In genomic region chr3:194350726-194351071, GRCh38 we compare ENCODE assay signal across 22 cellular contexts. TPM values are rescaled to one million over a fixed set of nuclear protein-coding genes. Genes with fewer than 3 reads are reported as not detected.
A peak's percentile ranks its signal among the peaks of the same experiment; 100 is the strongest.
DNase-seq lines count a peak whose midpoint lies in the region; ATAC-seq, FAIRE-seq and TF ChIP-seq lines count a peak whose summit lies in the region.
"Had no signal": no experiment of that assay in that cellular context is flagged by ENCODE, and none has a peak within 500 bp of the region (broad histone marks: within the 10 kb centered on the region; RNA-seq: fewer than 3 reads in every experiment).

No MANE protein-coding gene starts in this region.

- H3K9ac ChIP-seq in BLaER1 treated with 17β-estradiol and CSF1 and Interleukin-3, amounts not matched to agents 10 nM and 100 nM = 0 out of 22 replicates have a peak overlapping the region, but pooled peaks of 2 of the 11 experiments have one; percentile 9 to 14
- no peak overlapping the region for H3K9ac ChIP-seq in IMR-90 (ENCODE audit: low read depth, low read length)
- no peak overlapping the region for H3K9ac ChIP-seq in K562 (ENCODE audit: insufficient read depth in 1 of 2, low read depth in 2 of 2, low read length in 2 of 2)
- H3K9ac ChIP-seq in mesendoderm (ENCODE audit: low read length) = no peak overlapping the region

- in situ Hi-C loops in IMR-90 (cut with MboI; ENCODE audit: low sequenced_read_pairs) = loop anchor here (5.0 kb wide), 1 partner anchor 42 kb away; no protein-coding TSS in a partner anchor
- in situ Hi-C loops in K562 (cut with MboI) = no loop called here

- no peaks in the 10 kb centered on the region for H3K9me3 ChIP-seq in BLaER1 treated with 17β-estradiol and CSF1 and Interleukin-3, amounts not matched to agents 10 nM and 100 nM (replicated peaks in 1 of 11)
- no peaks in the 10 kb centered on the region for H3K9me3 ChIP-seq in IMR-90 (ENCODE audit: control insufficient read depth, insufficient read depth, low read length)
- H3K9me3 ChIP-seq in K562 (replicated peaks; ENCODE audit: control insufficient read depth, insufficient read depth, low read depth, low read length) = no peaks in the 10 kb centered on the region
- H3K9me3 ChIP-seq: MG63 had no signal

- no peak overlapping the region for H2AK9ac ChIP-seq in IMR-90 (replicated peaks; ENCODE audit: low read depth, low read length, poor library complexity)

- no peak for FAIRE-seq in K562 (lab: Jason Lieb, UNC)
- FAIRE-seq: A204.1, GM12892 had no signal

- TF ChIP-seq RAD21 in IMR-90 (IDR thresholded peaks at IDR 0.05; ENCODE audit: low read length) (no peak), K562 (CRISPR knock-in tag; conservative IDR thresholded peaks at IDR 0.05 in 1 of 2, IDR thresholded peaks at IDR 0.05 in 1 of 2) (no peak)

- H3K4me2 ChIP-seq in BLaER1 treated with 17β-estradiol and CSF1 and Interleukin-3, amounts not matched to agents 10 nM and 100 nM = peak overlapping the region in 7 of 11 experiments; percentile 8 to 49 (median 30); a peak in 8 of 22 replicates
- H3K4me2 ChIP-seq in IMR-90 (ENCODE audit: low read depth, low read length) (no peak overlapping the region), K562 (ENCODE audit: insufficient read depth, low read length) (no peak overlapping the region), mesendoderm (ENCODE audit: low read length) (no peak overlapping the region)

- H3K79me1 ChIP-seq in IMR-90 (ENCODE audit: low read depth in 1 of 2, low read length in 2 of 2) (no peaks in the 10 kb centered on the region), mesendoderm (ENCODE audit: low read length) (no peaks in the 10 kb centered on the region)

- POLR2A ChIA-PET in IMR-90 (lab: Charles Lee; ENCODE audit: unreplicated experiment) = no interaction called here
- POLR2A ChIA-PET in K562 (lab: Yijun Ruan, JAX) = interaction anchor here (0.6 kb wide), 1 partner anchor 841 kb away, joined by 4 read pairs; no protein-coding TSS in a partner anchor

- peak overlapping the region; percentile 35 for H2AFZ ChIP-seq in IMR-90 (replicated peaks; ENCODE audit: low read length, poor library complexity)
- no peak overlapping the region for H2AFZ ChIP-seq in K562 (ENCODE audit: low read depth, low read length)
- H2AFZ ChIP-seq: GM23248 had no signal

- BruUV-seq in IMR-90 (replicated peaks; lab: Mats Ljungman, UMichigan) = no TSS peak
- BruUV-seq in K562 (replicated peaks; lab: Mats Ljungman, UMichigan) = no TSS peak

- H3K4ac ChIP-seq in IMR-90 (ENCODE audit: low read depth, low read length) (peak overlapping the region; percentile 6; the same call in 1 of the 2 replicates), mesendoderm (ENCODE audit: low read depth, low read length) (no peak overlapping the region)

- H2BK120ac ChIP-seq in IMR-90 (ENCODE audit: low read depth, low read length) = no peak overlapping the region
- no peak overlapping the region for H2BK120ac ChIP-seq in mesendoderm (ENCODE audit: low read depth, low read length)

- H3K79me2 ChIP-seq in K562 (ENCODE audit: control insufficient read depth, insufficient read depth, low read length) = no peaks in the 10 kb centered on the region
- H3K79me2 ChIP-seq in mesendoderm (ENCODE audit: control insufficient read depth, insufficient read depth, low read length) = no peaks in the 10 kb centered on the region

- no peak overlapping the region for H3K18ac ChIP-seq in IMR-90 (ENCODE audit: low read depth, low read length)
- no peak overlapping the region for H3K18ac ChIP-seq in mesendoderm (ENCODE audit: low read length)

- H4K20me1 ChIP-seq in BLaER1 treated with 17β-estradiol and CSF1 and Interleukin-3, amounts not matched to agents 10 nM and 100 nM = no peaks in the 10 kb centered on the region; a peak in 1 of 22 replicates
- H4K20me1 ChIP-seq in IMR-90 (ENCODE audit: insufficient read depth, low read length) = no peaks in the 10 kb centered on the region
- H4K20me1 ChIP-seq in K562 (replicated peaks; ENCODE audit: control insufficient read depth, insufficient read depth, low read length) = 0 out of 2 replicates have a peak, but pooled peaks cover 3% of the 10 kb centered on the region

- H4K91ac ChIP-seq in IMR-90 (ENCODE audit: insufficient read depth, low read depth, low read length) = no peak overlapping the region

- WGBS in IMR-90 (ENCODE audit: extremely low coverage in 2 of 2, insufficient read length in 1 of 2), 2 experiments = no CpG with 5 or more reads among the region's 3 CpGs
- WGBS in K562 (ENCODE audit: insufficient coverage, low coverage, missing lambda C conversion rate) = 18% methylated on average over 3 of the region's 3 CpGs
- WGBS in mesendoderm (ENCODE audit: extremely low coverage, insufficient coverage, low lambda C conversion rate) = no CpG with 5 or more reads among the region's 3 CpGs

- H3K36me3 ChIP-seq in BLaER1 treated with 17β-estradiol and CSF1 and Interleukin-3, amounts not matched to agents 10 nM and 100 nM = no peaks in the 10 kb centered on the region
- H3K36me3 ChIP-seq in IMR-90 (ENCODE audit: control insufficient read depth, insufficient read depth, low read length) (no peaks in the 10 kb centered on the region), K562 (ENCODE audit: control insufficient read depth, insufficient read depth, low read length) (no peaks in the 10 kb centered on the region), mesendoderm (ENCODE audit: control insufficient read depth, insufficient read depth, low read length) (no peaks in the 10 kb centered on the region)
- H3K36me3 ChIP-seq: MG63 had no signal

- H2BK5ac ChIP-seq in IMR-90 (ENCODE audit: low read depth, low read length, poor library complexity, severe bottlenecking) (no peak overlapping the region), mesendoderm (ENCODE audit: low read length) (no peak overlapping the region)

- dilution Hi-C loops in IMR-90 (cut with HindIII; ENCODE audit: low sequenced_read_pairs, unreplicated experiment) = no loop called here

- H3K23ac ChIP-seq in IMR-90 (ENCODE audit: low read depth, low read length) (peak overlapping the region; percentile 48; the same call in 1 of the 2 replicates), mesendoderm (ENCODE audit: low read length) (no peak overlapping the region)

- peaks cover 6 to 64% (median 38%) of the 10 kb centered on the region in 10 experiments; a peak in 18 of 20 replicates for H3K4me1 ChIP-seq in BLaER1 treated with 17β-estradiol and CSF1 and Interleukin-3, amounts not matched to agents 10 nM and 100 nM
- peaks cover 3% of the 10 kb centered on the region for H3K4me1 ChIP-seq in IMR-90 (ENCODE audit: control insufficient read depth, insufficient read depth, low read length)
- H3K4me1 ChIP-seq in K562 (replicated peaks in 1 of 2; ENCODE audit: control insufficient read depth in 2 of 2, insufficient read depth in 2 of 2, low read length in 2 of 2) = peaks cover 0 to 11% of the 10 kb centered on the region in 2 experiments; a peak in 2 of 5 replicates
- no peaks in the 10 kb centered on the region for H3K4me1 ChIP-seq in mesendoderm (ENCODE audit: control insufficient read depth, low read depth, low read length)

- H3K9me1 ChIP-seq in IMR-90 (ENCODE audit: insufficient read depth, low read length) = peaks cover 12% of the 10 kb centered on the region
- H3K9me1 ChIP-seq in K562 (ENCODE audit: control insufficient read depth, insufficient read depth, low read length) = no peaks in the 10 kb centered on the region

- CTCF ChIA-PET in IMR-90 (lab: Yijun Ruan, JAX) (interaction anchor here (0.8 to 1.1 kb wide), 3 partner anchors 9 to 685 kb away, joined by 3 to 4 read pairs (median 3); no protein-coding TSS in a partner anchor), K562 (lab: Yijun Ruan, JAX; ENCODE audit: low intra/inter-chr PET ratio) (no interaction called here)

- H2BK20ac ChIP-seq in IMR-90 (ENCODE audit: low read depth, low read length) = no peak overlapping the region

- TF ChIP-seq POLR2A in IMR-90 (IDR thresholded peaks at IDR 0.05; ENCODE audit: low read depth, low read length) (no peak), K562 (conservative IDR thresholded peaks at IDR 0.05) (no peak)

- H4K8ac ChIP-seq in IMR-90 (ENCODE audit: low read depth in 2 of 2, low read length in 2 of 2) = no peak overlapping the region
- no peak overlapping the region for H4K8ac ChIP-seq in mesendoderm (ENCODE audit: low read depth, low read length)

- no peak; the same call in 1 of the 2 replicates for ATAC-seq in IMR-90 (ENCODE audit: low read depth)
- ATAC-seq in K562 = no peak
- no peak for ATAC-seq in GM19463 (IDR thresholded peaks at IDR 0.05; ENCODE audit: unreplicated experiment)
- ATAC-seq: T-helper 17 cell had no signal

- H3K56ac ChIP-seq in IMR-90 (ENCODE audit: extremely low read depth, insufficient read depth, low read length) (no peak overlapping the region), mesendoderm (ENCODE audit: low read length) (peak overlapping the region; percentile 17)

- H3K27me3 ChIP-seq in BLaER1 treated with 17β-estradiol and CSF1 and Interleukin-3, amounts not matched to agents 10 nM and 100 nM = no peaks in the 10 kb centered on the region
- no peaks in the 10 kb centered on the region for H3K27me3 ChIP-seq in IMR-90 (ENCODE audit: control insufficient read depth, insufficient read depth, low read length)
- H3K27me3 ChIP-seq in K562 (ENCODE audit: control insufficient read depth in 2 of 2, insufficient read depth in 2 of 2, low read length in 2 of 2) = peaks cover 3 to 17% of the 10 kb centered on the region in 2 experiments; a peak in 4 of 5 replicates
- H3K27me3 ChIP-seq in mesendoderm (ENCODE audit: insufficient read depth, low read length, poor library complexity) = no peaks in the 10 kb centered on the region
- H3K27me3 ChIP-seq: MG63 had no signal

- DNase-seq in IMR-90 (no peak), K562 (ENCODE audit: extremely low read depth in 1 of 4, low spot score in 3 of 4) (no peak), mesendoderm (no peak), NCI-H2196 treated with DMSO at 0.1 percent for 48 hours (lab: John Stamatoyannopoulos, UW; ENCODE audit: unreplicated experiment) (no peak), NCI-H187 (lab: John Stamatoyannopoulos, UW) (no peak), NCI-H2029 treated with DMSO at 0.1 percent for 48 hours (lab: John Stamatoyannopoulos, UW) (no peak)
- DNase-seq: AML-193; NCI-H1694; NCI-H2171; NCI-H510A treated with DMSO at 0.1 percent for 48 hours; NK-92 treated with Interleukin-12 subunit alpha and Interleukin-12 subunit beta, amount 100 ng/mL, for 24 hours; T-helper 17 cell had no signal

- H3K4me3 ChIP-seq in BLaER1 treated with 17β-estradiol and CSF1 and Interleukin-3, amounts not matched to agents 10 nM and 100 nM = no peak overlapping the region
- H3K4me3 ChIP-seq in IMR-90 (ENCODE audit: insufficient read depth, low read depth, low read length) (no peak overlapping the region), K562 (no peak overlapping the region), mesendoderm (ENCODE audit: low read length) (no peak overlapping the region)
- H3K4me3 ChIP-seq: GM23248, MG63 had no signal

- H3K14ac ChIP-seq in IMR-90 (replicated peaks; ENCODE audit: low read depth, low read length) = no peak overlapping the region

- H2AK5ac ChIP-seq in IMR-90 (ENCODE audit: low read depth, low read length) = peak overlapping the region; percentile 80
- no peak overlapping the region for H2AK5ac ChIP-seq in mesendoderm (ENCODE audit: low read length)

- TF ChIP-seq CTCF in IMR-90 (conservative IDR thresholded peaks at IDR 0.05; ENCODE audit: low read depth, low read length) (no peak), K562 (IDR thresholded peaks at IDR 0.05 in 2 of 3, conservative IDR thresholded peaks at IDR 0.05 in 1 of 3; ENCODE audit: insufficient read depth in 2 of 3, low read depth in 1 of 3, low read length in 3 of 3) (no peak)

- TF ChIP-seq EP300 in K562 (IDR thresholded peaks at IDR 0.05; ENCODE audit: low read length) = no peak

- H4K5ac ChIP-seq in IMR-90 (ENCODE audit: low read depth, low read length) (no peak overlapping the region), mesendoderm (ENCODE audit: low read length) (no peak overlapping the region)

- intact Hi-C loops in IMR-90 (cut with micrococcal nuclease) (loop anchor here (1.0 kb wide), 1 partner anchor 14 kb away; no protein-coding TSS in a partner anchor), K562 (cut with micrococcal nuclease) (no loop called here)

- H2BK15ac ChIP-seq in IMR-90 (ENCODE audit: low read depth, low read length) = no peak overlapping the region
- no peak overlapping the region for H2BK15ac ChIP-seq in mesendoderm (replicated peaks; ENCODE audit: low read depth)

- peak overlapping the region in 3 of 11 experiments; percentile 5 to 30 (median 26); a peak in 3 of 22 replicates for H3K27ac ChIP-seq in BLaER1 treated with 17β-estradiol and CSF1 and Interleukin-3, amounts not matched to agents 10 nM and 100 nM
- H3K27ac ChIP-seq in IMR-90 (ENCODE audit: insufficient read depth, low read length) = no peak overlapping the region
- no peak overlapping the region for H3K27ac ChIP-seq in K562 (ENCODE audit: extremely low read depth, low read depth, low read length)
- H3K27ac ChIP-seq in mesendoderm (ENCODE audit: low read depth, low read length) = no peak overlapping the region

RNA-seq across cellular contexts. Expression of gene CPN2, which starts 0.4 kb away (rescaled TPM):
- total RNA-seq in IMR-90 (2012; rRNA removed) (not detected in 2 replicates), K562 (2014; rRNA removed) (not detected in 2 replicates), K562 (2014; rRNA removed; fragmentation: Illumina TruSeq; extraction: Trizol) (not detected in 2 replicates), K562 (2015; rRNA removed; fragmentation: Illumina TruSeq; extraction: Trizol) (not detected in 2 replicates), K562 (2021) (not detected in 2 replicates)
- polyA plus RNA-seq in IMR-90 (2012; rRNA removed) (0.07 TPM in 2 replicates), K562 (2011; rRNA removed) (not detected in 2 replicates), K562 (2014; fragmentation: Illumina TruSeq; extraction: Trizol) (not detected in 2 replicates), K562 (2014; fragmentation: Nextera tagmentation; extraction: Ambion mirVana) (not detected), K562 (2014; rRNA removed) (not detected in 2 replicates)
- polyA plus RNA-seq in IMR-90 (2012; cell fraction: cytosol; rRNA removed) = 0.10 TPM in 1 of 2 replicates, not detected in the other
- 0.11 and 0.21 TPM in 2 replicates for polyA plus RNA-seq in IMR-90 (2012; cell fraction: nucleus; rRNA removed; ENCODE audit: low replicate concordance)
- total RNA-seq in K562 (2011; cell fraction: chromatin; rRNA removed; ENCODE audit: low replicate concordance) = not detected in 2 replicates
- total RNA-seq in K562 (2011; cell fraction: nucleolus; rRNA removed) = not detected in 2 replicates
- total RNA-seq in K562 (2011; cell fraction: nucleoplasm; rRNA removed) = not detected in 2 replicates
- 0.04 TPM in 1 of 2 replicates, not detected in the other for polyA plus RNA-seq in K562 (2011; cell fraction: cytosol; rRNA removed)
- polyA plus RNA-seq in K562 (2011; cell fraction: nucleus; rRNA removed) = not detected in 2 replicates
- 0.06 TPM in 1 of 2 replicates, not detected in the other for polyA plus RNA-seq in K562 (2012)
- not detected in 2 replicates for polyA minus RNA-seq in K562 (2011; rRNA and poly(A)+ RNA removed)
- not detected in 2 replicates for polyA minus RNA-seq in K562 (2011; cell fraction: cytosol; rRNA and poly(A)+ RNA removed)
- not detected in 2 replicates for polyA minus RNA-seq in K562 (2011; cell fraction: nucleus; rRNA and poly(A)+ RNA removed)
- polyA plus RNA-seq in mesendoderm (2013, experiment 1 of 2) = 0.01 TPM
- 0.01 TPM for polyA plus RNA-seq in mesendoderm (2013, experiment 2 of 2)
- total RNA-seq: Calu3, GM23248, LHCN-M2, T-helper 17 cell had no signal
- polyA plus RNA-seq: GM23248 had no signal

RNA-seq across cellular contexts. Expression of gene LRRC15, which starts 18.8 kb away (rescaled TPM):
- total RNA-seq in IMR-90 (2012; rRNA removed) = 2.5 and 3.3 TPM in 2 replicates
- polyA plus RNA-seq in IMR-90 (2012; rRNA removed) = 9.0 and 9.7 TPM in 2 replicates
- 3.9 and 6.9 TPM in 2 replicates for polyA plus RNA-seq in IMR-90 (2012; cell fraction: cytosol; rRNA removed)
- 4.2 TPM in 2 replicates for polyA plus RNA-seq in IMR-90 (2012; cell fraction: nucleus; rRNA removed; ENCODE audit: low replicate concordance)
- not detected in 2 replicates for total RNA-seq in K562 (2011; cell fraction: chromatin; rRNA removed; ENCODE audit: low replicate concordance)
- not detected in 2 replicates for total RNA-seq in K562 (2011; cell fraction: nucleolus; rRNA removed)
- total RNA-seq in K562 (2011; cell fraction: nucleoplasm; rRNA removed) = not detected in 2 replicates
- not detected in 2 replicates for total RNA-seq in K562 (2014; rRNA removed)
- total RNA-seq in K562 (2014; rRNA removed; fragmentation: Illumina TruSeq; extraction: Trizol) = not detected in 2 replicates
- total RNA-seq in K562 (2015; rRNA removed; fragmentation: Illumina TruSeq; extraction: Trizol) = not detected in 2 replicates
- not detected in 2 replicates for total RNA-seq in K562 (2021)
- 0.01 TPM in 1 of 2 replicates, not detected in the other for polyA plus RNA-seq in K562 (2011; rRNA removed)
- not detected in 2 replicates for polyA plus RNA-seq in K562 (2011; cell fraction: cytosol; rRNA removed)
- not detected in 2 replicates for polyA plus RNA-seq in K562 (2011; cell fraction: nucleus; rRNA removed)
- polyA plus RNA-seq in K562 (2012) = not detected in 2 replicates
- polyA plus RNA-seq in K562 (2014; fragmentation: Illumina TruSeq; extraction: Trizol) = not detected in 2 replicates
- polyA plus RNA-seq in K562 (2014; fragmentation: Nextera tagmentation; extraction: Ambion mirVana) = not detected
- not detected in 2 replicates for polyA plus RNA-seq in K562 (2014; rRNA removed)
- not detected in 2 replicates for polyA minus RNA-seq in K562 (2011; rRNA and poly(A)+ RNA removed)
- polyA minus RNA-seq in K562 (2011; cell fraction: cytosol; rRNA and poly(A)+ RNA removed) = not detected in 2 replicates
- not detected in 2 replicates for polyA minus RNA-seq in K562 (2011; cell fraction: nucleus; rRNA and poly(A)+ RNA removed)
- 0.37 TPM for polyA plus RNA-seq in mesendoderm (2013, experiment 1 of 2)
- polyA plus RNA-seq in mesendoderm (2013, experiment 2 of 2) = 0.39 TPM
- total RNA-seq: Calu3, T-helper 17 cell had no signal

RNA-seq across cellular contexts. Expression of gene GP5, which starts 48.4 kb away (rescaled TPM):
- total RNA-seq in IMR-90 (2012; rRNA removed) (under 0.01 TPM in 2 replicates), K562 (2014; rRNA removed) (0.04 TPM in 1 of 2 replicates, not detected in the other), K562 (2014; rRNA removed; fragmentation: Illumina TruSeq; extraction: Trizol) (not detected in 2 replicates), K562 (2015; rRNA removed; fragmentation: Illumina TruSeq; extraction: Trizol) (0.04 TPM in 1 of 2 replicates, not detected in the other), K562 (2021) (0.09 TPM in 1 of 2 replicates, not detected in the other)
- polyA plus RNA-seq in IMR-90 (2012; rRNA removed) (0.12 and 0.16 TPM in 2 replicates), K562 (2011; rRNA removed) (0.01 and 0.03 TPM in 2 replicates), K562 (2014; fragmentation: Illumina TruSeq; extraction: Trizol) (not detected in 2 replicates), K562 (2014; fragmentation: Nextera tagmentation; extraction: Ambion mirVana) (not detected), K562 (2014; rRNA removed) (0.04 and 0.08 TPM in 2 replicates)
- 0.01 and 0.09 TPM in 2 replicates for polyA plus RNA-seq in IMR-90 (2012; cell fraction: cytosol; rRNA removed)
- 0.34 and 0.40 TPM in 2 replicates for polyA plus RNA-seq in IMR-90 (2012; cell fraction: nucleus; rRNA removed; ENCODE audit: low replicate concordance)
- total RNA-seq in K562 (2011; cell fraction: chromatin; rRNA removed; ENCODE audit: low replicate concordance) = 0.14 and 0.23 TPM in 2 replicates
- total RNA-seq in K562 (2011; cell fraction: nucleolus; rRNA removed) = 0.26 and 0.33 TPM in 2 replicates
- total RNA-seq in K562 (2011; cell fraction: nucleoplasm; rRNA removed) = 0.15 and 0.23 TPM in 2 replicates
- 0.03 TPM in 1 of 2 replicates, not detected in the other for polyA plus RNA-seq in K562 (2011; cell fraction: cytosol; rRNA removed)
- not detected in 2 replicates for polyA plus RNA-seq in K562 (2011; cell fraction: nucleus; rRNA removed)
- polyA plus RNA-seq in K562 (2012) = not detected in 2 replicates
- polyA minus RNA-seq in K562 (2011; rRNA and poly(A)+ RNA removed) = 0.18 TPM in 1 of 2 replicates, not detected in the other
- not detected in 2 replicates for polyA minus RNA-seq in K562 (2011; cell fraction: cytosol; rRNA and poly(A)+ RNA removed)
- polyA minus RNA-seq in K562 (2011; cell fraction: nucleus; rRNA and poly(A)+ RNA removed) = 0.13 and 0.22 TPM in 2 replicates
- 0.01 TPM for polyA plus RNA-seq in mesendoderm (2013, experiment 1 of 2)
- 0.03 TPM for polyA plus RNA-seq in mesendoderm (2013, experiment 2 of 2)
- total RNA-seq: H7, PC-3 had no signal
- polyA plus RNA-seq: GM23248 had no signal

Comparison
In these comparisons a context has a peak if more than half of its experiments do, and no peak if none do; other contexts are left out.
1. H3K4me2 ChIP-seq: peak in BLaER1 treated with 17β-estradiol and CSF1 and Interleukin-3, amounts not matched to agents 10 nM and 100 nM (7 of 11); none in IMR-90 (single experiment), K562 (single experiment) and mesendoderm (single experiment).